In genomic region chr3:175346573-175347356, GRCh38 we compare ENCODE assay signal across 8 cellular contexts.
DNase-seq lines count a peak whose midpoint lies in the region; ATAC-seq and TF ChIP-seq lines count a peak whose summit lies in the region.

No MANE protein-coding gene starts in this region.

- ATAC-seq in HG02759 (IDR thresholded peaks at IDR 0.05; ENCODE audit: unreplicated experiment): no peak

- no peak overlapping the region for H3K4me3 ChIP-seq in fibroblast of mammary gland (ENCODE audit: control insufficient read depth, low read depth, low read length)

- DNase-seq in GM04503 (ENCODE audit: low read depth) (peak; percentile 70), NCI-H774 (lab: John Stamatoyannopoulos, UW) (peak; percentile 57), fibroblast of mammary gland (ENCODE audit: low read depth) (peak; percentile 95), putamen (ENCODE audit: low spot score) (peak; percentile 31), foreskin melanocyte (no peak), NCI-H526 treated with DMSO at 0.1 percent for 48 hours (lab: John Stamatoyannopoulos, UW) (no peak)
- DNase-seq in activated T-cell treated with anti-CD3 and anti-CD28 coated beads, Interleukin-2, amount 50 U/mL, for 1 hour: no peak

- TF ChIP-seq CTCF in fibroblast of mammary gland (conservative IDR thresholded peaks at IDR 0.05; ENCODE audit: control insufficient read depth, insufficient read depth, low read depth, low read length): no peak

Comparison
In these comparisons a context has a peak if more than half of its experiments do, and no peak if none do; other contexts are left out.
1. DNase-seq: peak in GM04503 (single experiment), NCI-H774 (single experiment), fibroblast of mammary gland (single experiment) and putamen (single experiment); none in foreskin melanocyte (single experiment), activated T-cell treated with anti-CD3 and anti-CD28 coated beads, Interleukin-2, amount 50 U/mL, for 1 hour (single experiment) and NCI-H526 treated with DMSO at 0.1 percent for 48 hours (single experiment).